ENCODE assay signal across 10 cellular contexts in genomic region chr19:18488403-18488723, GRCh38. TPM values are rescaled to one million over a fixed set of nuclear protein-coding genes. Genes with fewer than 3 reads are reported as not detected.
A peak's percentile ranks its signal among the peaks of the same experiment; 100 is the strongest.
DNase-seq lines count a peak whose midpoint lies in the region; ATAC-seq and TF ChIP-seq lines count a peak whose summit lies in the region.
"Had no signal": no experiment of that assay in that cellular context is flagged by ENCODE, and none has a peak within 500 bp of the region (broad histone marks: within the 10 kb centered on the region; RNA-seq: fewer than 3 reads in every experiment).

No MANE protein-coding gene starts in this region.

- H3K36me3 ChIP-seq in ascending aorta = no peaks in the 10 kb centered on the region
- H3K36me3 ChIP-seq in left ventricle myocardium inferior = no peaks in the 10 kb centered on the region

- DNase-seq in activated CD4-positive, alpha-beta T cell treated with anti-CD3 and anti-CD28 coated beads for 36 hours = peak; percentile 31
- no peak for DNase-seq in activated CD4-positive, alpha-beta T cell treated with anti-CD3 and anti-CD28 coated beads for 1 hour
- no peak for DNase-seq in ascending aorta (ENCODE audit: low spot score in 2 of 2)
- DNase-seq in left ventricle myocardium inferior = no peak
- no peak for DNase-seq in stimulated activated naive CD8-positive, alpha-beta T cell treated with anti-CD3 and anti-CD28 coated beads, Interleukin-15, amount 100 ng/mL, for 72 hours
- no peak for DNase-seq in cortex of kidney (lab: John Stamatoyannopoulos, UW)
- no peak for DNase-seq in NCI-H187 (lab: John Stamatoyannopoulos, UW)
- DNase-seq: activated T-cell treated with anti-CD3 and anti-CD28 coated beads, Interleukin-2, amount 50 U/mL, for 1 hour had no signal

- no peaks in the 10 kb centered on the region for H3K9me3 ChIP-seq in ascending aorta
- H3K9me3 ChIP-seq in left ventricle myocardium inferior (replicated peaks) = no peaks in the 10 kb centered on the region

- TF ChIP-seq CTCF in ascending aorta (IDR thresholded peaks at IDR 0.05) (peak in 2 of 3 experiments; percentile 27 to 34), left ventricle myocardium inferior (IDR thresholded peaks at IDR 0.05; ENCODE audit: borderline replicate concordance) (peak; percentile 33)

- peaks cover 35% of the 10 kb centered on the region for H3K4me1 Mint-ChIP-seq in activated CD4-positive, alpha-beta T cell treated with anti-CD3 and anti-CD28 coated beads for 36 hours
- H3K4me1 Mint-ChIP-seq in stimulated activated naive CD8-positive, alpha-beta T cell treated with anti-CD3 and anti-CD28 coated beads, Interleukin-15, amount 100 ng/mL, for 72 hours = peaks cover 85% of the 10 kb centered on the region

- peaks cover 0 to 56% of the 10 kb centered on the region in 2 donors for H3K4me1 ChIP-seq in ascending aorta
- peaks cover 85% of the 10 kb centered on the region for H3K4me1 ChIP-seq in left ventricle myocardium inferior

- POLR2A ChIA-PET in activated CD4-positive, alpha-beta T cell treated with anti-CD3 and anti-CD28 coated beads for 36 hours (lab: Charles Lee) = no interaction called here

- no peak overlapping the region for H3K27ac Mint-ChIP-seq in activated CD4-positive, alpha-beta T cell treated with anti-CD3 and anti-CD28 coated beads for 36 hours
- no peak overlapping the region for H3K27ac Mint-ChIP-seq in stimulated activated naive CD8-positive, alpha-beta T cell treated with anti-CD3 and anti-CD28 coated beads, Interleukin-15, amount 100 ng/mL, for 72 hours

- H3K36me3 Mint-ChIP-seq in activated CD4-positive, alpha-beta T cell treated with anti-CD3 and anti-CD28 coated beads for 36 hours (ENCODE audit: low read depth) = peaks cover 1% of the 10 kb centered on the region
- H3K36me3 Mint-ChIP-seq: type B pancreatic cell had no signal

- no peaks in the 10 kb centered on the region for H3K27me3 Mint-ChIP-seq in activated CD4-positive, alpha-beta T cell treated with anti-CD3 and anti-CD28 coated beads for 36 hours
- H3K27me3 Mint-ChIP-seq in stimulated activated naive CD8-positive, alpha-beta T cell treated with anti-CD3 and anti-CD28 coated beads, Interleukin-15, amount 100 ng/mL, for 72 hours = no peaks in the 10 kb centered on the region
- H3K27me3 Mint-ChIP-seq: type B pancreatic cell had no signal

- intact Hi-C loops in activated CD4-positive, alpha-beta T cell treated with anti-CD3 and anti-CD28 coated beads for 36 hours (cut with DNase I, micrococcal nuclease) = no loop called here
- intact Hi-C loops in ascending aorta (cut with DNase I) = no loop called here
- intact Hi-C loops in left ventricle myocardium inferior (cut with micrococcal nuclease) = no loop called here

- no peak overlapping the region for H3K27ac ChIP-seq in ascending aorta
- peak overlapping the region; percentile 57 for H3K27ac ChIP-seq in left ventricle myocardium inferior (replicated peaks)

- H3K9me3 Mint-ChIP-seq in activated CD4-positive, alpha-beta T cell treated with anti-CD3 and anti-CD28 coated beads for 36 hours (ENCODE audit: low read depth) = no peaks in the 10 kb centered on the region
- no peaks in the 10 kb centered on the region for H3K9me3 Mint-ChIP-seq in stimulated activated naive CD8-positive, alpha-beta T cell treated with anti-CD3 and anti-CD28 coated beads, Interleukin-15, amount 100 ng/mL, for 72 hours
- H3K9me3 Mint-ChIP-seq: type B pancreatic cell had no signal

- H3K27me3 ChIP-seq in ascending aorta (no peaks in the 10 kb centered on the region), left ventricle myocardium inferior (ENCODE audit: low read depth) (no peaks in the 10 kb centered on the region)

- H3K4me3 ChIP-seq in ascending aorta (no peak overlapping the region), left ventricle myocardium inferior (no peak overlapping the region)

- ATAC-seq in activated CD4-positive, alpha-beta T cell treated with anti-CD3 and anti-CD28 coated beads for 36 hours = peak; percentile 45
- ATAC-seq in stimulated activated naive CD8-positive, alpha-beta T cell treated with anti-CD3 and anti-CD28 coated beads, Interleukin-15, amount 100 ng/mL, for 72 hours = peak; percentile 55
- no peak for ATAC-seq in HG02840 (IDR thresholded peaks at IDR 0.05; ENCODE audit: low FRiP score, unreplicated experiment)

- CTCF ChIA-PET in activated CD4-positive, alpha-beta T cell treated with anti-CD3 and anti-CD28 coated beads for 36 hours (lab: Charles Lee) = interaction anchor here (0.6 to 1.3 kb wide), 4 partner anchors 13 to 105 kb away, joined by 3 to 5 read pairs (median 4); no protein-coding TSS in a partner anchor

- no peak overlapping the region for H3K4me3 Mint-ChIP-seq in activated CD4-positive, alpha-beta T cell treated with anti-CD3 and anti-CD28 coated beads for 36 hours
- no peak overlapping the region for H3K4me3 Mint-ChIP-seq in stimulated activated naive CD8-positive, alpha-beta T cell treated with anti-CD3 and anti-CD28 coated beads, Interleukin-15, amount 100 ng/mL, for 72 hours
- H3K4me3 Mint-ChIP-seq: type B pancreatic cell had no signal

RNA-seq across cellular contexts. Expression of gene ELL, which starts 33.5 kb away (rescaled TPM):
- 10 to 100 TPM; 20.2 to 21.4 TPM for total RNA-seq in activated CD4-positive, alpha-beta T cell treated with anti-CD3 and anti-CD28 coated beads for 36 hours
- 30.5 TPM for total RNA-seq in ascending aorta
- 7.9 TPM for total RNA-seq in left ventricle myocardium inferior

RNA-seq across cellular contexts. Expression of gene ISYNA1, which starts 50.4 kb away (rescaled TPM):
- total RNA-seq in activated CD4-positive, alpha-beta T cell treated with anti-CD3 and anti-CD28 coated beads for 36 hours = 10 to 100 TPM; 18.8 to 23.3 TPM
- total RNA-seq in ascending aorta = 93.1 TPM
- 24.1 TPM for total RNA-seq in left ventricle myocardium inferior

RNA-seq across cellular contexts. Expression of gene FKBP8, which starts 55.0 kb away (rescaled TPM):
- 100 to 1,000 TPM; 208 to 211 TPM for total RNA-seq in activated CD4-positive, alpha-beta T cell treated with anti-CD3 and anti-CD28 coated beads for 36 hours
- total RNA-seq in ascending aorta (395 TPM), left ventricle myocardium inferior (153 TPM)
